Comparison of ENCODE assay signal across 8 cellular contexts in the genomic region with DNA sequence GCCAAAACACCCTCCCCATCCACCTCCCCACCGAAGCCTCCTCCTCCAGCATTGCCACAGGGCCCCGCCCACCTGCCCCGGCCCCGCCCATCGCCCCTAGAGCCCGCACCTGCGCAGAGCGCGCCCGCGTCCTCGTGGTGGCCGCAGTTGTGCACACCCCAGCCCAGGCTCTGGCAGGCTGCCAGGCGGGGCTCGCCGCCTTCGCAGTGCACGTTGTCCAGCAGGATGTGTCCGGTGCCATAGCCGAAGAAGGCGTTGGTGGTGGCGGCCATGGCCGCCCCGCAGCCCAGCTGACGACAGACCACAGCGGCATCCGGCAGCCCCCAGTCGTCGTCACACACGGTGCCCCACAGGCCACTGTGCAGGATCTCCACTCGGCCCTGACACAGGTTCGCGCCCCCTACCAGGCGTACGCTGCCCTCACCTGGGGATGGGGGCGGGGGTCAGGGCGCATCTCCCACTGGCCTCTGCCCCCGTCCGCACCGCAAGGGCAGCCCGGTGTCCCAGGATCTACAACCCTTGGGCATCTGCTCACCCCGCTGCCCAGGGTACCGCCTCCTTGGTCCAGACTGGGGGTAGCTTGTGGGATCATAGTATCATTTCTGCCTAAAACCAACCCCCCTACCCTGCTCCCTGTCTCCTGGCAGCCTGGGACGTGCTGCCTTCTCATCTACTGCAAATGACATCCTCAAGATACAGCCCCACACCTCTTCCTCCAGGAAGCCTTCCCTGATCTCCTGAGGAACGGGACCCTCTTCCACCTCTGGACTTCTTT. TPM values are rescaled to one million over a fixed set of nuclear protein-coding genes. Genes with fewer than 3 reads are reported as not detected.
A peak's percentile ranks its signal among the peaks of the same experiment; 100 is the strongest.
DNase-seq lines count a peak whose midpoint lies in the region; ATAC-seq and TF ChIP-seq lines count a peak whose summit lies in the region.

No MANE protein-coding gene starts in this region.

- TF ChIP-seq CTCF in Calu3 (IDR thresholded peaks at IDR 0.05; ENCODE audit: unreplicated experiment): no peak
- no peak for TF ChIP-seq CTCF in heart left ventricle (IDR thresholded peaks at IDR 0.05)

- CTCF ChIA-PET in Calu3 (lab: Charles Lee): no interaction called here

- H3K36me3 Mint-ChIP-seq in Calu3 (ENCODE audit: insufficient read depth, unreplicated experiment): peaks cover 32% of the 10 kb centered on the region
- H3K36me3 Mint-ChIP-seq in activated naive CD4-positive, alpha-beta T cell treated with anti-CD3 and anti-CD28 coated beads, Interleukin-2, amount 50 U/mL, for 72 hours: no peaks in the 10 kb centered on the region

- no peaks in the 10 kb centered on the region for H3K36me3 ChIP-seq in heart left ventricle

- no peaks in the 10 kb centered on the region for H3K9me3 Mint-ChIP-seq in Calu3 (ENCODE audit: low read depth, unreplicated experiment)
- no peaks in the 10 kb centered on the region for H3K9me3 Mint-ChIP-seq in activated naive CD4-positive, alpha-beta T cell treated with anti-CD3 and anti-CD28 coated beads, Interleukin-2, amount 50 U/mL, for 72 hours

- H3K27me3 Mint-ChIP-seq in Calu3 (ENCODE audit: unreplicated experiment): no peaks in the 10 kb centered on the region

- ATAC-seq in activated naive CD4-positive, alpha-beta T cell treated with anti-CD3 and anti-CD28 coated beads, Interleukin-2, amount 50 U/mL, for 72 hours: peak; percentile 56 to 69
- peak; percentile 11 to 63 (median 58) for ATAC-seq in heart left ventricle
- peak; percentile 73 for ATAC-seq in sciatic nerve
- no peak for ATAC-seq in HG03460 (IDR thresholded peaks at IDR 0.05; ENCODE audit: unreplicated experiment)
- ATAC-seq in GM21360 (IDR thresholded peaks at IDR 0.05; ENCODE audit: unreplicated experiment): no peak

- DNase-seq in Calu3: peak; percentile 88
- peak; percentile 98 for DNase-seq in HK-2 (ENCODE audit: unreplicated experiment)
- DNase-seq in SKM-1 (lab: John Stamatoyannopoulos, UW; ENCODE audit: unreplicated experiment): peak; percentile 57
- peak; percentile 81 to 85 for DNase-seq in activated naive CD4-positive, alpha-beta T cell treated with anti-CD3 and anti-CD28 coated beads, Interleukin-2, amount 50 U/mL, for 72 hours (ENCODE audit: low spot score in 2 of 2)
- DNase-seq in heart left ventricle: peak; percentile 77 to 92 (median 82)
- peak; percentile 89 for DNase-seq in sciatic nerve (ENCODE audit: low spot score)

- H3K27ac Mint-ChIP-seq in Calu3 (ENCODE audit: unreplicated experiment): peak overlapping the region; percentile 87
- H3K27ac Mint-ChIP-seq in activated naive CD4-positive, alpha-beta T cell treated with anti-CD3 and anti-CD28 coated beads, Interleukin-2, amount 50 U/mL, for 72 hours: peak overlapping the region; percentile 56 to 77

- peak overlapping the region in 3 of 12 donors; percentile 12 to 38 (median 15) for H3K27ac ChIP-seq in heart left ventricle

- WGBS in heart left ventricle, 4 donors: 16 to 29% (median 23%) methylated on average over 19 to 45 of the region's 45 CpGs

- BruUV-seq in Calu3 (replicated peaks; lab: Mats Ljungman, UMichigan): no TSS peak

- H3K4me3 ChIP-seq in heart left ventricle: peak overlapping the region in 10 of 12 donors; percentile 24 to 64 (median 50)

- peaks cover 0 to 35% (median 14%) of the 10 kb centered on the region in 12 donors for H3K4me1 ChIP-seq in heart left ventricle

- TF ChIP-seq POLR2A in heart left ventricle (IDR thresholded peaks at IDR 0.05): no peak

- intact Hi-C loops in Calu3 (cut with micrococcal nuclease; ENCODE audit: unreplicated experiment): no loop called here
- intact Hi-C loops in heart left ventricle (cut with DNase I): no loop called here
- intact Hi-C loops in sciatic nerve (cut with DNase I): no loop called here

- peaks cover 8% of the 10 kb centered on the region for H3K4me1 Mint-ChIP-seq in Calu3 (ENCODE audit: low read depth, unreplicated experiment)

- H3K4me3 Mint-ChIP-seq in Calu3 (ENCODE audit: low read depth, unreplicated experiment): peak overlapping the region; percentile 76

- no peaks in the 10 kb centered on the region for H3K9me3 ChIP-seq in heart left ventricle

- H3K27me3 ChIP-seq in heart left ventricle: no peaks in the 10 kb centered on the region

RNA-seq across cellular contexts. Expression of a gene that starts 11.9 kb away (rescaled TPM):
- total RNA-seq in Calu3 (2022) (0.51 TPM in 1 of 2 replicates, not detected in the other), heart left ventricle (1 to 10 TPM in 1 of 9 donors, under 1 TPM in 8; 0.23 to 1.2 (median 0.67) TPM), sciatic nerve (0.58 TPM)
- total RNA-seq in activated naive CD4-positive, alpha-beta T cell treated with anti-CD3 and anti-CD28 coated beads, Interleukin-2, amount 50 U/mL, for 72 hours: under 1 TPM; 0.61 to 0.62 TPM
- polyA plus RNA-seq in heart left ventricle: 1 to 10 TPM; 1.1 to 1.6 TPM

RNA-seq across cellular contexts. Expression of a gene that starts 27.2 kb away (rescaled TPM):
- total RNA-seq in Calu3 (2022) (5.4 and 9.4 TPM in 2 replicates), heart left ventricle (1 to 10 TPM in 1 of 9 donors, under 1 TPM in 5, not detected in 3; 0.24 to 8.1 (median 0.64) TPM), sciatic nerve (1.7 TPM)
- 10 to 100 TPM in 1 of 2 donors, 1 to 10 TPM in 1; 7.9 to 19.2 TPM for total RNA-seq in activated naive CD4-positive, alpha-beta T cell treated with anti-CD3 and anti-CD28 coated beads, Interleukin-2, amount 50 U/mL, for 72 hours
- 1 to 10 TPM in 1 of 2 donors, under 1 TPM in 1; 0.53 to 1.3 TPM for polyA plus RNA-seq in heart left ventricle

RNA-seq across cellular contexts. Expression of a gene that starts 38.8 kb away (rescaled TPM):
- total RNA-seq in Calu3 (2022) (113 and 122 TPM in 2 replicates), heart left ventricle (100 to 1,000 TPM; 141 to 282 (median 196) TPM), sciatic nerve (94.7 TPM)
- total RNA-seq in activated naive CD4-positive, alpha-beta T cell treated with anti-CD3 and anti-CD28 coated beads, Interleukin-2, amount 50 U/mL, for 72 hours: 100 to 1,000 TPM; 103 to 143 TPM
- 100 to 1,000 TPM in 1 of 2 donors, 10 to 100 TPM in 1; 85.5 to 186 TPM for polyA plus RNA-seq in heart left ventricle

Comparison
In these comparisons a context has a peak if more than half of its experiments do, and no peak if none do; other contexts are left out.
1. ATAC-seq: peak in activated naive CD4-positive, alpha-beta T cell treated with anti-CD3 and anti-CD28 coated beads, Interleukin-2, amount 50 U/mL, for 72 hours (2 of 2), heart left ventricle (4 of 4) and sciatic nerve (single experiment); none in HG03460 (single experiment) and GM21360 (single experiment).
2. Peak in every context shown above with its lines, with median percentiles within 50 percentile points of each other: DNase-seq.